15 cellular contexts compared by ENCODE assay signal in genomic region chr13:73828811-73829210, GRCh38.
A peak's percentile ranks its signal among the peaks of the same experiment; 100 is the strongest.
DNase-seq lines count a peak whose midpoint lies in the region; ATAC-seq and TF ChIP-seq lines count a peak whose summit lies in the region.
"Had no signal": no experiment of that assay in that cellular context is flagged by ENCODE, and none has a peak within 500 bp of the region (broad histone marks: within the 10 kb centered on the region; RNA-seq: fewer than 3 reads in every experiment).

No MANE protein-coding gene starts in this region.

- peak overlapping the region; percentile 25 for H3K27ac Mint-ChIP-seq in activated T-cell treated with anti-CD3 and anti-CD28 coated beads, Interleukin-2, amount 50 U/mL, for 72 hours
- peak overlapping the region; percentile 3 to 16 for H3K27ac Mint-ChIP-seq in natural killer cell

- peaks cover 2 to 4% of the 10 kb centered on the region in 2 donors for H3K36me3 Mint-ChIP-seq in activated T-cell treated with anti-CD3 and anti-CD28 coated beads, Interleukin-2, amount 50 U/mL, for 72 hours (ENCODE audit: insufficient read depth in 2 of 2)
- H3K36me3 Mint-ChIP-seq in activated T-cell treated with anti-CD3 and anti-CD28 coated beads, Interleukin-2, amount 50 U/mL, for 4 hours (ENCODE audit: insufficient read depth) = peaks cover 11% of the 10 kb centered on the region
- no peaks in the 10 kb centered on the region for H3K36me3 Mint-ChIP-seq in natural killer cell

- POLR2A ChIA-PET in RWPE1 (lab: Yijun Ruan, JAX; ENCODE audit: low non-redundant PET) = no interaction called here

- ATAC-seq in activated T-cell treated with anti-CD3 and anti-CD28 coated beads, Interleukin-2, amount 50 U/mL, for 72 hours (replicated peaks in 1 of 2) = no peak
- ATAC-seq in activated T-cell treated with anti-CD3 and anti-CD28 coated beads, Interleukin-2, amount 50 U/mL, for 4 hours = no peak
- peak; percentile 43 to 73 (median 44) for ATAC-seq in natural killer cell
- ATAC-seq: K562 had no signal

- intact Hi-C loops in natural killer cell (cut with micrococcal nuclease) = no loop called here

- no peaks in the 10 kb centered on the region for H3K27me3 Mint-ChIP-seq in activated T-cell treated with anti-CD3 and anti-CD28 coated beads, Interleukin-2, amount 50 U/mL, for 72 hours (ENCODE audit: low read depth)
- no peaks in the 10 kb centered on the region for H3K27me3 Mint-ChIP-seq in activated T-cell treated with anti-CD3 and anti-CD28 coated beads, Interleukin-2, amount 50 U/mL, for 4 hours (ENCODE audit: low read depth)
- H3K27me3 Mint-ChIP-seq in natural killer cell (ENCODE audit: low read depth in 2 of 2) = no peaks in the 10 kb centered on the region

- no peak for DNase-seq in activated T-cell treated with anti-CD3 and anti-CD28 coated beads, Interleukin-2, amount 50 U/mL, for 72 hours
- DNase-seq in activated T-cell treated with anti-CD3 and anti-CD28 coated beads, Interleukin-2, amount 50 U/mL, for 4 hours = no peak
- DNase-seq in NCI-H69 (lab: John Stamatoyannopoulos, UW) = peak; percentile 40
- DNase-seq in astrocyte of the hippocampus (ENCODE audit: low read depth, low spot score) = peak; percentile 45
- no peak for DNase-seq in natural killer cell
- DNase-seq in RWPE1 (ENCODE audit: low spot score) = no peak
- DNase-seq in NCI-H2081 (lab: John Stamatoyannopoulos, UW) = no peak
- DNase-seq in NCI-H748 treated with DMSO at 0.1 percent for 48 hours (lab: John Stamatoyannopoulos, UW) = no peak
- DNase-seq: NCI-H1048, NCI-H146, NCI-H345, PC-9, Right ventricle myocardium superior had no signal

- no peak overlapping the region for H3K4me3 Mint-ChIP-seq in activated T-cell treated with anti-CD3 and anti-CD28 coated beads, Interleukin-2, amount 50 U/mL, for 72 hours
- no peak overlapping the region for H3K4me3 Mint-ChIP-seq in activated T-cell treated with anti-CD3 and anti-CD28 coated beads, Interleukin-2, amount 50 U/mL, for 4 hours
- no peak overlapping the region for H3K4me3 Mint-ChIP-seq in natural killer cell

- no peak overlapping the region for H3K27ac ChIP-seq in RWPE1
- H3K27ac ChIP-seq: HL-60, PC-9 had no signal

- no peaks in the 10 kb centered on the region for H3K9me3 Mint-ChIP-seq in activated T-cell treated with anti-CD3 and anti-CD28 coated beads, Interleukin-2, amount 50 U/mL, for 72 hours
- H3K9me3 Mint-ChIP-seq in activated T-cell treated with anti-CD3 and anti-CD28 coated beads, Interleukin-2, amount 50 U/mL, for 4 hours = no peaks in the 10 kb centered on the region
- H3K9me3 Mint-ChIP-seq in natural killer cell = no peaks in the 10 kb centered on the region

- TF ChIP-seq CTCF in natural killer cell (IDR thresholded peaks at IDR 0.05) (no peak), RWPE1 (conservative IDR thresholded peaks at IDR 0.05; ENCODE audit: low read depth) (no peak)

- CTCF ChIA-PET in RWPE1 (lab: Yijun Ruan, JAX) = no interaction called here

- H3K4me1 Mint-ChIP-seq in activated T-cell treated with anti-CD3 and anti-CD28 coated beads, Interleukin-2, amount 50 U/mL, for 72 hours (ENCODE audit: low read depth) = peaks cover 46% of the 10 kb centered on the region
- H3K4me1 Mint-ChIP-seq in activated T-cell treated with anti-CD3 and anti-CD28 coated beads, Interleukin-2, amount 50 U/mL, for 4 hours (ENCODE audit: low read depth) = peaks cover 66% of the 10 kb centered on the region
- peaks cover 45 to 58% of the 10 kb centered on the region in 2 donors for H3K4me1 Mint-ChIP-seq in natural killer cell

Comparison
In these comparisons a context has a peak if more than half of its experiments do, and no peak if none do; other contexts are left out.
1. ATAC-seq: peak in natural killer cell (3 of 3); none in activated T-cell treated with anti-CD3 and anti-CD28 coated beads, Interleukin-2, amount 50 U/mL, for 72 hours (0 of 2) and activated T-cell treated with anti-CD3 and anti-CD28 coated beads, Interleukin-2, amount 50 U/mL, for 4 hours (0 of 2).
2. DNase-seq: peak in NCI-H69 (single experiment) and astrocyte of the hippocampus (single experiment); none in activated T-cell treated with anti-CD3 and anti-CD28 coated beads, Interleukin-2, amount 50 U/mL, for 72 hours (0 of 2), activated T-cell treated with anti-CD3 and anti-CD28 coated beads, Interleukin-2, amount 50 U/mL, for 4 hours (single experiment), natural killer cell (single experiment), RWPE1 (single experiment), NCI-H2081 (0 of 2) and NCI-H748 treated with DMSO at 0.1 percent for 48 hours (single experiment).